In genomic region chr10:119190353-119190752, GRCh38 we compare ENCODE assay signal across 12 cellular contexts. TPM values are rescaled to one million over a fixed set of nuclear protein-coding genes. Genes with fewer than 3 reads are reported as not detected.
DNase-seq lines count a peak whose midpoint lies in the region; ATAC-seq and TF ChIP-seq lines count a peak whose summit lies in the region.
"Had no signal": no experiment of that assay in that cellular context is flagged by ENCODE, and none has a peak within 500 bp of the region (broad histone marks: within the 10 kb centered on the region; RNA-seq: fewer than 3 reads in every experiment).

No MANE protein-coding gene starts in this region.

- TF ChIP-seq CTCF in choroid plexus epithelial cell (conservative IDR thresholded peaks at IDR 0.05; ENCODE audit: low read depth, low read length) = no peak

- peaks cover 0 to 10% (median 0%) of the 10 kb centered on the region in 3 experiments for H3K27me3 ChIP-seq in neuronal stem cell (ENCODE audit: control insufficient read depth in 3 of 3, insufficient read depth in 3 of 3, low read depth in 1 of 3, low read length in 3 of 3)

- no peak overlapping the region for H3K14ac ChIP-seq in neuronal stem cell (ENCODE audit: low read length)

- no peak overlapping the region for H2BK12ac ChIP-seq in neuronal stem cell (ENCODE audit: low read length)

- no peak overlapping the region for H2BK15ac ChIP-seq in neuronal stem cell (ENCODE audit: low read length)

- H2BK120ac ChIP-seq in neuronal stem cell (ENCODE audit: low read depth, low read length) = no peak overlapping the region

- H3K79me1 ChIP-seq in neuronal stem cell (ENCODE audit: low read depth, low read length) = no peaks in the 10 kb centered on the region

- no peak overlapping the region for H3K18ac ChIP-seq in neuronal stem cell (ENCODE audit: low read length)

- no peak overlapping the region for H3K27ac ChIP-seq in neuronal stem cell (replicated peaks; ENCODE audit: low read length)

- peaks cover 0 to 4% of the 10 kb centered on the region in 2 donors for H3K4me1 ChIP-seq in neuronal stem cell (ENCODE audit: control insufficient read depth in 2 of 2, insufficient read depth in 1 of 2, low read depth in 1 of 2, low read length in 2 of 2)

- no peak overlapping the region for H3K4me3 ChIP-seq in choroid plexus epithelial cell (ENCODE audit: low read depth, low read length)
- H3K4me3 ChIP-seq in neuronal stem cell (ENCODE audit: low read length in 2 of 2) = peak overlapping the region in 1 of 2 donors; percentile 26

- H3K9me3 ChIP-seq in neuronal stem cell (replicated peaks in 1 of 2; ENCODE audit: control insufficient read depth in 2 of 2, insufficient read depth in 1 of 2, low read depth in 1 of 2, low read length in 2 of 2) = no peaks in the 10 kb centered on the region

- peak overlapping the region; percentile 24 for H2AFZ ChIP-seq in neuronal stem cell (ENCODE audit: low read length)

- H4K8ac ChIP-seq in neuronal stem cell (ENCODE audit: low read depth, low read length) = no peak overlapping the region

- H2BK5ac ChIP-seq in neuronal stem cell (ENCODE audit: low read length) = no peak overlapping the region

- H3K4ac ChIP-seq in neuronal stem cell (ENCODE audit: low read length) = no peak overlapping the region

- H4K91ac ChIP-seq in neuronal stem cell (ENCODE audit: low read depth, low read length, poor library complexity) = no peak overlapping the region

- WGBS in neuronal stem cell (ENCODE audit: extremely low coverage in 2 of 2, insufficient read length in 2 of 2, insufficient replicate concordance in 1 of 2), 2 donors = no CpG with 5 or more reads among the region's 4 CpGs

- ATAC-seq in GM18520 (IDR thresholded peaks at IDR 0.05; ENCODE audit: unreplicated experiment) = no peak
- ATAC-seq in GM21723 (IDR thresholded peaks at IDR 0.05; ENCODE audit: unreplicated experiment) = no peak

- no peak overlapping the region for H3K4me2 ChIP-seq in neuronal stem cell (ENCODE audit: insufficient read depth, low read length, poor library complexity, severe bottlenecking)

- no peak overlapping the region for H3K9ac ChIP-seq in neuronal stem cell (ENCODE audit: low read depth, low read length, poor library complexity)

- no peaks in the 10 kb centered on the region for H3K36me3 ChIP-seq in neuronal stem cell (replicated peaks in 1 of 2; ENCODE audit: control insufficient read depth in 2 of 2, insufficient read depth in 2 of 2, low read length in 2 of 2)

- no peak overlapping the region for H2AK5ac ChIP-seq in neuronal stem cell (ENCODE audit: low read depth, low read length)

- no peak overlapping the region for H3K23ac ChIP-seq in neuronal stem cell (ENCODE audit: low read depth, low read length, poor library complexity)

- DNase-seq in Daoy (ENCODE audit: low read depth) = peak; percentile 92
- DNase-seq in LoVo (ENCODE audit: low spot score) = peak; percentile 49
- peak; percentile 96 for DNase-seq in choroid plexus epithelial cell (ENCODE audit: low read depth)
- no peak for DNase-seq in neuronal stem cell (ENCODE audit: low spot score)
- no peak for DNase-seq in Ammon's horn (ENCODE audit: low spot score)
- no peak for DNase-seq in cerebellar cortex (ENCODE audit: low spot score)
- DNase-seq: activated CD8-positive, alpha-beta memory T cell treated with anti-CD3 and anti-CD28 coated beads, Interleukin-2, amount 50 U/mL, for 48 hours; effector memory CD4-positive, alpha-beta T cell; Right ventricle myocardium superior; stimulated activated CD4-positive, alpha-beta T cell treated with anti-CD3 and anti-CD28 coated beads, Interleukin-2, amount 100 ng/mL, for 48 hours had no signal

RNA-seq across cellular contexts. Expression of gene PRDX3, which starts 11.7 kb away (rescaled TPM):
- 171 and 179 TPM in 2 replicates for total RNA-seq in Daoy (2014; rRNA removed; shearing (Covaris generic))
- 169 TPM for polyA plus RNA-seq in neuronal stem cell (2013, experiment 1 of 2)
- polyA plus RNA-seq in neuronal stem cell (2013, experiment 2 of 2) = 170 TPM

RNA-seq across cellular contexts. Expression of gene GRK5, which starts 17.0 kb away (rescaled TPM):
- total RNA-seq in Daoy (2014; rRNA removed; shearing (Covaris generic)) = 6.1 and 9.8 TPM in 2 replicates
- 10.4 TPM for polyA plus RNA-seq in neuronal stem cell (2013, experiment 1 of 2)
- polyA plus RNA-seq in neuronal stem cell (2013, experiment 2 of 2) = 10.9 TPM

RNA-seq across cellular contexts. Expression of gene SFXN4, which starts 24.8 kb away (rescaled TPM):
- total RNA-seq in Daoy (2014; rRNA removed; shearing (Covaris generic)) = 14.1 and 27.9 TPM in 2 replicates
- 21.8 TPM for polyA plus RNA-seq in neuronal stem cell (2013, experiment 1 of 2)
- polyA plus RNA-seq in neuronal stem cell (2013, experiment 2 of 2) = 20.0 TPM

Comparison
In these comparisons a context has a peak if more than half of its experiments do, and no peak if none do; other contexts are left out.
1. DNase-seq: peak in Daoy (single experiment), LoVo (single experiment) and choroid plexus epithelial cell (single experiment); none in neuronal stem cell (single experiment), Ammon's horn (single experiment) and cerebellar cortex (single experiment).